In the genomic region with DNA sequence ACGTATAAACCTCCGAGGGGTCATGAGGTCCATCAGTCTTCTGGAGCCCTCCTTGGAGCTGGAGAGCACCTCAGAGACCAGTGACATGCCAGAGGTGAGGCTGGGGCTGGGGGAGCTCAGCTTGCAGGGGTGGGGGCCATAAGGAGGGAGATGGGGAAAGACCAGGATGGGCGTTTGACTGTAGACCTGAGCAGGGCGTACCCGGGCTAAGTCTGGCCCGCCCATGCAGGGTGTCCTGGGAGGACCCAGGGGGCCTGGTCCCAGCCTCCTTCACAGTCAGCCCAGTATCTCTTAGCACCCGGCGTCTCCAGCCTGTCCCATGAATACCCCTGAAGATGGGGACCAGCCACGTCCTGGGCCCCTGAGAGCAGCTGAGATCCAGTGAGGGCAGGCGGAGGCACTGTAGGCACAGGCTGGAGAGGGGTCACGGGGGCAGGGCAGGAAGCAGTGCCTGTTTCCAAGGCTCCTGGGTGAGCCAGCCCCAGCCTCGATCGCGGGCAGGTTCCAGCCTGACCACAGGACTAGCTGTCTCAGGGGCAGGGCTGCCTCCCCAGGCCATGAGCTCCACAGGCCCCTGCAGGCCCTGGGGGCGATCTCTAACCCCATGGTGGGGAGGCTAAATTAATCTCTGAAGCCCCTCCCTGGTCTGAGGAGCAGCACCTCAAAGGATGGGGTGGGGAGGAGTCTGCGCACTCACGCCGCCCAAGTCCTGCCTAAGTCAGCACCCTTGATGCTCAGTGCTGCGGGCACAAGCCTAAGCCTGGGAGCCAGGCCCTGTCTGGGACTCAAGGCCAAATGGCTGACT, we compare ENCODE assay signal across 21 cellular contexts. TPM values are rescaled to one million over a fixed set of nuclear protein-coding genes. Genes with fewer than 3 reads are reported as not detected.
DNase-seq lines count a peak whose midpoint lies in the region; ATAC-seq, FAIRE-seq and TF ChIP-seq lines count a peak whose summit lies in the region.
"Had no signal": no experiment of that assay in that cellular context is flagged by ENCODE, and none has a peak within 500 bp of the region (broad histone marks: within the 10 kb centered on the region; RNA-seq: fewer than 3 reads in every experiment).

No MANE protein-coding gene starts in this region.

- H3K14ac ChIP-seq in H1 (ENCODE audit: insufficient read length) = no peak overlapping the region

- peak overlapping the region; percentile 35; the same call in 1 of the 2 replicates for H2BK5ac ChIP-seq in H1 (ENCODE audit: low read depth, low read length)

- H3K18ac ChIP-seq in H1 (ENCODE audit: extremely low read depth, low read length) = no peak overlapping the region

- TF ChIP-seq RAD21 in H1 (IDR thresholded peaks at IDR 0.05 in 1 of 2, conservative IDR thresholded peaks at IDR 0.05 in 1 of 2; ENCODE audit: low read depth in 2 of 2, low read length in 2 of 2) = no peak

- H4K8ac ChIP-seq in H1 (ENCODE audit: extremely low read depth, insufficient read depth, low read length) = peak overlapping the region; percentile 66; the same call in 1 of the 2 replicates

- no peak overlapping the region for H2BK20ac ChIP-seq in H1 (ENCODE audit: low read length)

- no peak overlapping the region for H2AK5ac ChIP-seq in H1 (ENCODE audit: low read depth, low read length)

- H3K36me3 ChIP-seq in H7 (replicated peaks; ENCODE audit: control insufficient read depth, insufficient read depth, low read length) = peaks cover 1% of the 10 kb centered on the region
- H3K36me3 ChIP-seq in H1 (ENCODE audit: control insufficient read depth in 2 of 4, insufficient read depth in 4 of 4, low read length in 3 of 4) = peaks cover 0 to 4% (median 0%) of the 10 kb centered on the region in 4 experiments; a peak in 2 of 8 replicates
- H3K36me3 ChIP-seq in osteoblast (ENCODE audit: insufficient read depth, low read length) = peaks cover 11% of the 10 kb centered on the region
- H3K36me3 ChIP-seq in kidney (ENCODE audit: control insufficient read depth in 1 of 2, insufficient read depth in 2 of 2, low read length in 2 of 2) = no peaks in the 10 kb centered on the region

- H2BK12ac ChIP-seq in H1 (ENCODE audit: low read depth, low read length) = no peak overlapping the region

- no peak for TF ChIP-seq EP300 in H1 (IDR thresholded peaks at IDR 0.05; ENCODE audit: borderline replicate concordance in 1 of 2, low read depth in 2 of 2, low read length in 2 of 2)

- H3K79me1 ChIP-seq in H1 (ENCODE audit: low read depth, low read length) = no peaks in the 10 kb centered on the region

- intact Hi-C loops in kidney (cut with DNase I) = no loop called here

- peak; percentile 50 for DNase-seq in H7
- DNase-seq in H1 (ENCODE audit: low read depth in 1 of 2, low spot score in 2 of 2) = no peak
- peak; percentile 70 for DNase-seq in osteoblast (ENCODE audit: insufficient read length, low spot score, missing footprints)
- DNase-seq in NCI-H82 (lab: John Stamatoyannopoulos, UW) = no peak
- no peak for DNase-seq in kidney
- DNase-seq in NCI-H2107 treated with DMSO at 0.1 percent for 48 hours (lab: John Stamatoyannopoulos, UW; ENCODE audit: unreplicated experiment) = no peak
- DNase-seq: activated CD4-positive, alpha-beta T cell treated with anti-CD3 and anti-CD28 coated beads, Interleukin-2, amount 50 U/mL, for 48 hours; activated naive CD4-positive, alpha-beta T cell treated with anti-CD3 and anti-CD28 coated beads, Interleukin-2, amount 50 U/mL, for 16 hours; Calu3; colonic mucosa; foreskin melanocyte; hypothalamus; islet precursor cell; mesendoderm; naive thymus-derived CD8-positive, alpha-beta T cell; NCI-H1105 treated with DMSO at 0.1 percent for 48 hours; NCI-H524; stimulated activated CD4-positive, alpha-beta T cell treated with anti-CD3 and anti-CD28 coated beads, Interleukin-4, amount 100 ng/mL, for 24 hours; substantia nigra had no signal

- H3K4me2 ChIP-seq in H1 (ENCODE audit: insufficient read depth in 1 of 2, low read depth in 2 of 2, low read length in 2 of 2) = no peak overlapping the region
- H3K4me2 ChIP-seq in osteoblast (ENCODE audit: insufficient read depth, low read length) = no peak overlapping the region

- H2BK15ac ChIP-seq in H1 (ENCODE audit: low read length) = no peak overlapping the region

- H3K4ac ChIP-seq in H1 (replicated peaks; ENCODE audit: insufficient read length, low read depth, low read length) = no peak overlapping the region

- H3K4me1 ChIP-seq in H1 (replicated peaks in 1 of 4; ENCODE audit: control insufficient read depth in 3 of 4, insufficient read depth in 4 of 4, low read length in 3 of 4) (no peaks in the 10 kb centered on the region; a peak in 1 of 7 replicates), osteoblast (ENCODE audit: insufficient read depth, low read length) (no peaks in the 10 kb centered on the region), kidney (ENCODE audit: control insufficient read depth in 1 of 2, insufficient read depth in 1 of 2, low read depth in 1 of 2, low read length in 2 of 2) (peaks cover 0 to 3% of the 10 kb centered on the region in 2 donors)
- H3K4me1 ChIP-seq: colonic mucosa had no signal

- H3K27ac ChIP-seq in 22Rv1 (peak overlapping the region; percentile 95), H1 (ENCODE audit: low read depth, low read length) (no peak overlapping the region), osteoblast (ENCODE audit: low read depth, low read length) (no peak overlapping the region), kidney (ENCODE audit: low read depth in 2 of 2, low read length in 2 of 2) (no peak overlapping the region)

- no peak for ATAC-seq in GM18520 (IDR thresholded peaks at IDR 0.05; ENCODE audit: unreplicated experiment)
- ATAC-seq: naive thymus-derived CD8-positive, alpha-beta T cell had no signal

- H4K5ac ChIP-seq in H1 (ENCODE audit: insufficient read length, low read depth, low read length) = no peak overlapping the region

- 88% methylated on average over 12 of the region's 19 CpGs; no CpG with 5 or more reads in 1 of the 2 experiments for WGBS in H1 (ENCODE audit: extremely low coverage in 1 of 2, insufficient coverage in 1 of 2, insufficient read length in 1 of 2, insufficient replicate concordance in 2 of 2, low coverage in 1 of 2, low lambda C conversion rate in 2 of 2, missing lambda C conversion rate in 1 of 2), 2 experiments

- H3K27me3 ChIP-seq in H7 (ENCODE audit: control insufficient read depth, insufficient read depth, low read length) = no peaks in the 10 kb centered on the region
- no peaks in the 10 kb centered on the region; a peak in 1 of 7 replicates for H3K27me3 ChIP-seq in H1 (replicated peaks in 1 of 4; ENCODE audit: control insufficient read depth in 3 of 4, extremely low read depth in 1 of 4, insufficient read depth in 3 of 4, low read length in 3 of 4)
- no peaks in the 10 kb centered on the region for H3K27me3 ChIP-seq in osteoblast (ENCODE audit: insufficient read depth, low read length)
- H3K27me3 ChIP-seq: colonic mucosa had no signal

- FAIRE-seq in H1 (lab: Jason Lieb, UNC) (no peak), kidney (lab: Jason Lieb, UNC) (no peak)

- H3K9ac ChIP-seq in H1 (replicated peaks in 1 of 4; ENCODE audit: extremely low read depth in 1 of 4, low read depth in 3 of 4, low read length in 3 of 4) = no peak overlapping the region
- H3K9ac ChIP-seq in kidney (ENCODE audit: low read length in 2 of 2) = no peak overlapping the region

- no peak for TF ChIP-seq POLR2A in H1 (IDR thresholded peaks at IDR 0.05; ENCODE audit: control extremely low read depth in 1 of 2, low read depth in 2 of 2, low read length in 2 of 2)

- H2AFZ ChIP-seq in H1 (ENCODE audit: low read length) (no peak overlapping the region), osteoblast (ENCODE audit: low read length) (no peak overlapping the region)

- H3K23me2 ChIP-seq in H1 (ENCODE audit: low read depth, low read length) = no peaks in the 10 kb centered on the region

- no peak overlapping the region for H3K4me3 ChIP-seq in H7 (ENCODE audit: insufficient read depth, low read depth, low read length)
- H3K4me3 ChIP-seq in H1 (ENCODE audit: extremely low read depth in 1 of 4, insufficient read depth in 2 of 4, low read depth in 3 of 4, low read length in 4 of 4) = no peak overlapping the region
- H3K4me3 ChIP-seq in osteoblast (ENCODE audit: insufficient read depth, low read length) = no peak overlapping the region
- no peak overlapping the region for H3K4me3 ChIP-seq in kidney (ENCODE audit: low read length in 2 of 2)
- H3K4me3 ChIP-seq: colonic mucosa had no signal

- POLR2A ChIA-PET in H1 (lab: Charles Lee; ENCODE audit: partially characterized antibody) = interaction anchor here (1.0 to 1.4 kb wide), 2 partner anchors 69 to 406 kb away, joined by 3 to 4 read pairs; no protein-coding TSS in a partner anchor

- H2BK120ac ChIP-seq in H1 (replicated peaks; ENCODE audit: low read depth, low read length) = no peak overlapping the region

- no peaks in the 10 kb centered on the region for H3K79me2 ChIP-seq in H1 (ENCODE audit: control insufficient read depth in 1 of 2, insufficient read depth in 2 of 2, low read length in 2 of 2)
- H3K79me2 ChIP-seq in osteoblast (ENCODE audit: insufficient read depth, low read length) = no peaks in the 10 kb centered on the region

- H3K9me3 ChIP-seq in H1 (ENCODE audit: insufficient read depth in 2 of 2, low read depth in 1 of 2, low read length in 1 of 2) = no peaks in the 10 kb centered on the region
- H3K9me3 ChIP-seq in osteoblast (ENCODE audit: low read depth, low read length) = no peaks in the 10 kb centered on the region
- H3K9me3 ChIP-seq in kidney (ENCODE audit: control insufficient read depth in 1 of 2, low read length in 2 of 2) = no peaks in the 10 kb centered on the region
- H3K9me3 ChIP-seq: colonic mucosa had no signal

- TF ChIP-seq CTCF in 22Rv1 (IDR thresholded peaks at IDR 0.05) = no peak
- no peak for TF ChIP-seq CTCF in H1 (IDR thresholded peaks at IDR 0.05; ENCODE audit: control extremely low read depth in 1 of 3, insufficient read depth in 1 of 3, low read depth in 1 of 3, low read length in 3 of 3)
- TF ChIP-seq CTCF in osteoblast (IDR thresholded peaks at IDR 0.05; ENCODE audit: extremely low read depth, low read depth, low read length) = no peak
- no peak for TF ChIP-seq CTCF in kidney (IDR thresholded peaks at IDR 0.05; ENCODE audit: borderline replicate concordance, extremely low read depth, insufficient read depth)

- H3K56ac ChIP-seq in H1 (replicated peaks; ENCODE audit: insufficient read length, low read depth, low read length) = no peak overlapping the region

- H4K20me1 ChIP-seq in H1 (replicated peaks in 1 of 2; ENCODE audit: control insufficient read depth in 1 of 2, insufficient read depth in 2 of 2, low read length in 2 of 2) = peaks cover 0 to 3% of the 10 kb centered on the region in 2 experiments
- H4K20me1 ChIP-seq in osteoblast (ENCODE audit: insufficient read depth, low read length) = no peaks in the 10 kb centered on the region

- no peak overlapping the region for H3K23ac ChIP-seq in H1 (ENCODE audit: insufficient read length)

- CTCF ChIA-PET in H1 (lab: Charles Lee; ENCODE audit: partially characterized antibody) = interaction anchor here (0.7 to 3.9 kb wide), 19 partner anchors 7 to 1149 kb away, joined by 3 to 14 read pairs (median 5); partner anchors contain the start of gene ANKRD13D

- H4K91ac ChIP-seq in H1 (replicated peaks; ENCODE audit: insufficient read length, low read length) = no peak overlapping the region

RNA-seq across cellular contexts. Expression of gene SSH3, which starts 7.1 kb away (rescaled TPM):
- total RNA-seq in H7 (2014; rRNA removed; shearing (Covaris generic)) = 23.6 and 30.2 TPM in 2 replicates
- 19.8 and 23.6 TPM in 2 replicates for total RNA-seq in H1 (2021; fragmentation: NEBNext Ultra II Directional; extraction: Animal tissue kit (Norgen Biotek cat#: 25700))
- polyA plus RNA-seq in H1 (2011; rRNA removed) (16.9 and 23.6 TPM in 2 replicates), kidney (ENCODE audit: insufficient read depth, low read depth, low replicate concordance) (25.0 TPM)
- polyA plus RNA-seq in H1 (2011; cell fraction: cytosol; rRNA removed) = 19.8 TPM
- 80.6 TPM for polyA plus RNA-seq in H1 (2011; cell fraction: nucleus; rRNA removed)
- 23.8 to 38.6 TPM (median 31.8 TPM) in 4 replicates for polyA plus RNA-seq in H1 (2012, experiment 1 of 2)
- 16.9 TPM for polyA plus RNA-seq in H1 (2012, experiment 2 of 2)
- 49.3 TPM for polyA plus RNA-seq in H1 (2013, experiment 1 of 2)
- polyA plus RNA-seq in H1 (2013, experiment 2 of 2) = 53.9 TPM
- 6.9 and 9.6 TPM in 2 replicates for polyA minus RNA-seq in H1 (2011; rRNA and poly(A)+ RNA removed)
- 12.3 TPM for polyA minus RNA-seq in H1 (2011; cell fraction: cytosol; rRNA and poly(A)+ RNA removed)
- 14.5 TPM for polyA minus RNA-seq in H1 (2011; cell fraction: nucleus; rRNA and poly(A)+ RNA removed)
- total RNA-seq in osteoblast (13.3 and 25.0 TPM in 2 replicates), kidney (68.9 TPM)

RNA-seq across cellular contexts. Expression of gene ANKRD13D, which starts 21.3 kb away (rescaled TPM):
- 29.1 and 32.2 TPM in 2 replicates for total RNA-seq in H7 (2014; rRNA removed; shearing (Covaris generic))
- total RNA-seq in H1 (2021; fragmentation: NEBNext Ultra II Directional; extraction: Animal tissue kit (Norgen Biotek cat#: 25700)) = 24.9 and 29.2 TPM in 2 replicates
- polyA plus RNA-seq in H1 (2011; rRNA removed) (26.5 and 35.5 TPM in 2 replicates), kidney (ENCODE audit: insufficient read depth, low read depth, low replicate concordance) (21.9 TPM)
- polyA plus RNA-seq in H1 (2011; cell fraction: cytosol; rRNA removed) = 30.2 TPM
- polyA plus RNA-seq in H1 (2011; cell fraction: nucleus; rRNA removed) = 98.7 TPM
- 21.2 to 24.2 TPM (median 22.8 TPM) in 4 replicates for polyA plus RNA-seq in H1 (2012, experiment 1 of 2)
- 16.4 TPM for polyA plus RNA-seq in H1 (2012, experiment 2 of 2)
- polyA plus RNA-seq in H1 (2013, experiment 1 of 2) = 18.6 TPM
- polyA plus RNA-seq in H1 (2013, experiment 2 of 2) = 19.3 TPM
- 10.0 and 14.3 TPM in 2 replicates for polyA minus RNA-seq in H1 (2011; rRNA and poly(A)+ RNA removed)
- 10.9 TPM for polyA minus RNA-seq in H1 (2011; cell fraction: cytosol; rRNA and poly(A)+ RNA removed)
- polyA minus RNA-seq in H1 (2011; cell fraction: nucleus; rRNA and poly(A)+ RNA removed) = 36.1 TPM
- total RNA-seq in osteoblast (33.0 and 34.4 TPM in 2 replicates), kidney (68.3 TPM)

RNA-seq across cellular contexts. Expression of gene POLD4, which starts 42.9 kb away (rescaled TPM):
- 49.8 and 53.9 TPM in 2 replicates for total RNA-seq in H7 (2014; rRNA removed; shearing (Covaris generic))
- total RNA-seq in H1 (2021; fragmentation: NEBNext Ultra II Directional; extraction: Animal tissue kit (Norgen Biotek cat#: 25700)) = 18.5 and 21.2 TPM in 2 replicates
- polyA plus RNA-seq in H1 (2011; rRNA removed) (46.7 and 72.0 TPM in 2 replicates), kidney (ENCODE audit: insufficient read depth, low read depth, low replicate concordance) (174 TPM)
- polyA plus RNA-seq in H1 (2011; cell fraction: cytosol; rRNA removed) = 40.6 TPM
- polyA plus RNA-seq in H1 (2011; cell fraction: nucleus; rRNA removed) = 35.3 TPM
- polyA plus RNA-seq in H1 (2012, experiment 1 of 2) = 18.8 to 31.5 TPM (median 27.6 TPM) in 4 replicates
- 33.8 TPM for polyA plus RNA-seq in H1 (2012, experiment 2 of 2)
- polyA plus RNA-seq in H1 (2013, experiment 1 of 2) = 25.0 TPM
- polyA plus RNA-seq in H1 (2013, experiment 2 of 2) = 25.1 TPM
- 6.8 and 7.2 TPM in 2 replicates for polyA minus RNA-seq in H1 (2011; rRNA and poly(A)+ RNA removed)
- polyA minus RNA-seq in H1 (2011; cell fraction: cytosol; rRNA and poly(A)+ RNA removed) = 12.2 TPM
- 11.0 TPM for polyA minus RNA-seq in H1 (2011; cell fraction: nucleus; rRNA and poly(A)+ RNA removed)
- total RNA-seq in osteoblast (43.3 and 59.4 TPM in 2 replicates), kidney (54.4 TPM)

RNA-seq across cellular contexts. Expression of gene GRK2, which starts 44.2 kb away (rescaled TPM):
- 73.8 and 82.1 TPM in 2 replicates for total RNA-seq in H7 (2014; rRNA removed; shearing (Covaris generic))
- total RNA-seq in H1 (2021; fragmentation: NEBNext Ultra II Directional; extraction: Animal tissue kit (Norgen Biotek cat#: 25700)) = 47.3 and 51.4 TPM in 2 replicates
- polyA plus RNA-seq in H1 (2011; rRNA removed) (49.7 and 67.8 TPM in 2 replicates), kidney (ENCODE audit: insufficient read depth, low read depth, low replicate concordance) (28.2 TPM)
- 45.7 TPM for polyA plus RNA-seq in H1 (2011; cell fraction: cytosol; rRNA removed)
- 154 TPM for polyA plus RNA-seq in H1 (2011; cell fraction: nucleus; rRNA removed)
- polyA plus RNA-seq in H1 (2012, experiment 1 of 2) = 40.2 to 61.0 TPM (median 51.5 TPM) in 4 replicates
- 42.4 TPM for polyA plus RNA-seq in H1 (2012, experiment 2 of 2)
- 24.9 TPM for polyA plus RNA-seq in H1 (2013, experiment 1 of 2)
- 26.2 TPM for polyA plus RNA-seq in H1 (2013, experiment 2 of 2)
- 27.8 and 44.3 TPM in 2 replicates for polyA minus RNA-seq in H1 (2011; rRNA and poly(A)+ RNA removed)
- polyA minus RNA-seq in H1 (2011; cell fraction: cytosol; rRNA and poly(A)+ RNA removed) = 37.5 TPM
- polyA minus RNA-seq in H1 (2011; cell fraction: nucleus; rRNA and poly(A)+ RNA removed) = 57.3 TPM
- total RNA-seq in osteoblast (21.4 and 23.6 TPM in 2 replicates), kidney (80.8 TPM)

Comparison
In these comparisons a context has a peak if more than half of its experiments do, and no peak if none do; other contexts are left out.
1. DNase-seq: peak in H7 (single experiment) and osteoblast (single experiment); none in H1 (0 of 2), NCI-H82 (single experiment), kidney (single experiment) and NCI-H2107 treated with DMSO at 0.1 percent for 48 hours (single experiment).